ENCODE assay signal across 1 cellular context in the genomic region with DNA sequence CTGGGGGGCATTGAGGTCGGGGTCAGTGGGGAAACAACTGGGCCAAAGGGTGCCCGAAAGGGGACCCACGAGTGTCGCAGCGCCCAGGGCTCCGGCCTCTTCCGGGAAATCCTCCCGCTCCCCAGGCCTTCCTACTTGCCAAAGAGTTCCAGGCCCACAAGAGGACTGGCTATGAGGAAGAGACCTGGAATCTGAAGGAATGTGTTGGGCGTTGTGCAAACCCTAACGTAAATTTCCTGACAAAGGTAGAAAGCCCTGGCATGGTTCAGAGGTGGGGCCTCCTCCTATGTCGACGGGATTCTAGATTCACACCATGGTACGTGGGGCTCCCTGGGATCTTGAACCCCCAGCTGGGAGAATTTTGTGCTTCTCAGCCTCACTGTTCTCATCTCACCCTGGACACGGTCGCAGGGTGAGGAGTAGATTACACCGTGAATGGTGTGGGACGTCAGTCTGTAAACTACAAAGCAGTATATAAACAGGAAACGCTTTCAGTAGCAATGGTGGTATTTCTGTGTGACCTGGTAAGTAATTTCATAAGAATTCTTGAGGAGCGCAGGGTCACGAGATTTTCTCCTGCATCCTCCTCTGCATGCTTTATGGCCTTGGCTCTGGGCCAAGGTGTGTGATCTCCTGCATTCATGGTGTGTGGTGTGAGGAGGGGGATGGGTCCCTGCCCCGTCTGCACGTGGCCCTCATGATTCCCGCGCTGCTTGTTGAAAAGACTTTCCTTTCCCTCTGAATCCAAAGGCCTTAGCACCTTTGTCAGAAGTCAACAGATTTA.
TF ChIP-seq lines count a peak whose summit lies in the region.

No MANE protein-coding gene starts in this region.

TF ChIP-seq in HepG2, 621 proteins besides CTCF, POLR2A, EP300 and RAD21 (continued from another document and continues in another):
- TF ChIP-seq, protein P1, sequence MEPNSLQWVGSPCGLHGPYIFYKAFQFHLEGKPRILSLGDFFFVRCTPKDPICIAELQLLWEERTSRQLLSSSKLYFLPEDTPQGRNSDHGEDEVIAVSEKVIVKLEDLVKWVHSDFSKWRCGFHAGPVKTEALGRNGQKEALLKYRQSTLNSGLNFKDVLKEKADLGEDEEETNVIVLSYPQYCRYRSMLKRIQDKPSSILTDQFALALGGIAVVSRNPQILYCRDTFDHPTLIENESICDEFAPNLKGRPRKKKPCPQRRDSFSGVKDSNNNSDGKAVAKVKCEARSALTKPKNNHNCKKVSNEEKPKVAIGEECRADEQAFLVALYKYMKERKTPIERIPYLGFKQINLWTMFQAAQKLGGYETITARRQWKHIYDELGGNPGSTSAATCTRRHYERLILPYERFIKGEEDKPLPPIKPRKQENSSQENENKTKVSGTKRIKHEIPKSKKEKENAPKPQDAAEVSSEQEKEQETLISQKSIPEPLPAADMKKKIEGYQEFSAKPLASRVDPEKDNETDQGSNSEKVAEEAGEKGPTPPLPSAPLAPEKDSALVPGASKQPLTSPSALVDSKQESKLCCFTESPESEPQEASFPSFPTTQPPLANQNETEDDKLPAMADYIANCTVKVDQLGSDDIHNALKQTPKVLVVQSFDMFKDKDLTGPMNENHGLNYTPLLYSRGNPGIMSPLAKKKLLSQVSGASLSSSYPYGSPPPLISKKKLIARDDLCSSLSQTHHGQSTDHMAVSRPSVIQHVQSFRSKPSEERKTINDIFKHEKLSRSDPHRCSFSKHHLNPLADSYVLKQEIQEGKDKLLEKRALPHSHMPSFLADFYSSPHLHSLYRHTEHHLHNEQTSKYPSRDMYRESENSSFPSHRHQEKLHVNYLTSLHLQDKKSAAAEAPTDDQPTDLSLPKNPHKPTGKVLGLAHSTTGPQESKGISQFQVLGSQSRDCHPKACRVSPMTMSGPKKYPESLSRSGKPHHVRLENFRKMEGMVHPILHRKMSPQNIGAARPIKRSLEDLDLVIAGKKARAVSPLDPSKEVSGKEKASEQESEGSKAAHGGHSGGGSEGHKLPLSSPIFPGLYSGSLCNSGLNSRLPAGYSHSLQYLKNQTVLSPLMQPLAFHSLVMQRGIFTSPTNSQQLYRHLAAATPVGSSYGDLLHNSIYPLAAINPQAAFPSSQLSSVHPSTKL (CRISPR knock-in tag; IDR thresholded peaks at IDR 0.05) = 0 out of 2 replicates have a peak, but pooled peaks have one; percentile 29
- TF ChIP-seq, protein P2, sequence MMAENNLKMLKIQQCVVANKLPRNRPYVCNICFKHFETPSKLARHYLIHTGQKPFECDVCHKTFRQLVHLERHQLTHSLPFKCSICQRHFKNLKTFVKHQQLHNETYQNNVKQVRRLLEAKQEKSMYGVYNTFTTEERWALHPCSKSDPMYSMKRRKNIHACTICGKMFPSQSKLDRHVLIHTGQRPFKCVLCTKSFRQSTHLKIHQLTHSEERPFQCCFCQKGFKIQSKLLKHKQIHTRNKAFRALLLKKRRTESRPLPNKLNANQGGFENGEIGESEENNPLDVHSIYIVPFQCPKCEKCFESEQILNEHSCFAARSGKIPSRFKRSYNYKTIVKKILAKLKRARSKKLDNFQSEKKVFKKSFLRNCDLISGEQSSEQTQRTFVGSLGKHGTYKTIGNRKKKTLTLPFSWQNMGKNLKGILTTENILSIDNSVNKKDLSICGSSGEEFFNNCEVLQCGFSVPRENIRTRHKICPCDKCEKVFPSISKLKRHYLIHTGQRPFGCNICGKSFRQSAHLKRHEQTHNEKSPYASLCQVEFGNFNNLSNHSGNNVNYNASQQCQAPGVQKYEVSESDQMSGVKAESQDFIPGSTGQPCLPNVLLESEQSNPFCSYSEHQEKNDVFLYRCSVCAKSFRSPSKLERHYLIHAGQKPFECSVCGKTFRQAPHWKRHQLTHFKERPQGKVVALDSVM (CRISPR knock-in tag; IDR thresholded peaks at IDR 0.05) = no peak
- TF ChIP-seq, protein P3, sequence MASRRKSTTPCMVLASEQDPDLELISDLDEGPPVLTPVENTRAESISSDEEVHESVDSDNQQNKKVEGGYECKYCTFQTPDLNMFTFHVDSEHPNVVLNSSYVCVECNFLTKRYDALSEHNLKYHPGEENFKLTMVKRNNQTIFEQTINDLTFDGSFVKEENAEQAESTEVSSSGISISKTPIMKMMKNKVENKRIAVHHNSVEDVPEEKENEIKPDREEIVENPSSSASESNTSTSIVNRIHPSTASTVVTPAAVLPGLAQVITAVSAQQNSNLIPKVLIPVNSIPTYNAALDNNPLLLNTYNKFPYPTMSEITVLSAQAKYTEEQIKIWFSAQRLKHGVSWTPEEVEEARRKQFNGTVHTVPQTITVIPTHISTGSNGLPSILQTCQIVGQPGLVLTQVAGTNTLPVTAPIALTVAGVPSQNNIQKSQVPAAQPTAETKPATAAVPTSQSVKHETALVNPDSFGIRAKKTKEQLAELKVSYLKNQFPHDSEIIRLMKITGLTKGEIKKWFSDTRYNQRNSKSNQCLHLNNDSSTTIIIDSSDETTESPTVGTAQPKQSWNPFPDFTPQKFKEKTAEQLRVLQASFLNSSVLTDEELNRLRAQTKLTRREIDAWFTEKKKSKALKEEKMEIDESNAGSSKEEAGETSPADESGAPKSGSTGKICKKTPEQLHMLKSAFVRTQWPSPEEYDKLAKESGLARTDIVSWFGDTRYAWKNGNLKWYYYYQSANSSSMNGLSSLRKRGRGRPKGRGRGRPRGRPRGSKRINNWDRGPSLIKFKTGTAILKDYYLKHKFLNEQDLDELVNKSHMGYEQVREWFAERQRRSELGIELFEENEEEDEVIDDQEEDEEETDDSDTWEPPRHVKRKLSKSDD (CRISPR knock-in tag; IDR thresholded peaks at IDR 0.05; ENCODE audit: low read depth) = no peak
- TF ChIP-seq SCMH1 (CRISPR knock-in tag; IDR thresholded peaks at IDR 0.05; ENCODE audit: borderline replicate concordance) (no peak), GABPA (IDR thresholded peaks at IDR 0.05; ENCODE audit: low read depth, low read length) (peak; percentile 64), GABPA (CRISPR knock-in tag; IDR thresholded peaks at IDR 0.05; ENCODE audit: low read depth) (peak; percentile 70), ZNF441 (CRISPR knock-in tag; IDR thresholded peaks at IDR 0.05; ENCODE audit: borderline replicate concordance) (peak; percentile 53; the same call in 1 of the 2 replicates), KMT2B (CRISPR knock-in tag; IDR thresholded peaks at IDR 0.05) (no peak), RNF2 (conservative IDR thresholded peaks at IDR 0.05; ENCODE audit: low read depth) (no peak), HMGA1 (CRISPR knock-in tag; conservative IDR thresholded peaks at IDR 0.05) (no peak), ZNF343 (CRISPR knock-in tag; IDR thresholded peaks at IDR 0.05) (no peak), TBL1XR1 (IDR thresholded peaks at IDR 0.05; ENCODE audit: borderline replicate concordance, low read length, partially characterized antibody) (no peak), ZNF720 (CRISPR knock-in tag; IDR thresholded peaks at IDR 0.05) (no peak), RFXAP (CRISPR knock-in tag; IDR thresholded peaks at IDR 0.05; ENCODE audit: borderline replicate concordance) (0 out of 2 replicates have a peak, but pooled peaks have one; percentile 16), ETV5 (CRISPR knock-in tag; IDR thresholded peaks at IDR 0.05; ENCODE audit: borderline replicate concordance) (peak; percentile 4; the same call in 1 of the 2 replicates), ZNF143 (CRISPR knock-in tag; IDR thresholded peaks at IDR 0.05) (no peak), MYC (CRISPR knock-in tag; IDR thresholded peaks at IDR 0.05; ENCODE audit: borderline replicate concordance) (peak; percentile 89; the same call in 1 of the 2 replicates), HNF4G (IDR thresholded peaks at IDR 0.05; ENCODE audit: borderline replicate concordance, low read depth, low read length) (no peak), HNF4G (CRISPR knock-in tag; IDR thresholded peaks at IDR 0.05; ENCODE audit: borderline replicate concordance, low read depth) (no peak), ISX (CRISPR knock-in tag; conservative IDR thresholded peaks at IDR 0.05) (no peak), NR2C2 (CRISPR knock-in tag; IDR thresholded peaks at IDR 0.05; ENCODE audit: borderline replicate concordance) (peak; percentile 45; the same call in 1 of the 2 replicates), ELF3 (CRISPR knock-in tag; IDR thresholded peaks at IDR 0.05) (peak; percentile 6; the same call in 1 of the 2 replicates), BCL6 (CRISPR knock-in tag; IDR thresholded peaks at IDR 0.05) (peak; percentile 3; the same call in 1 of the 2 replicates), NCOR1 (IDR thresholded peaks at IDR 0.05; ENCODE audit: borderline replicate concordance, low read length) (no peak), ZNF775 (CRISPR knock-in tag; IDR thresholded peaks at IDR 0.05; ENCODE audit: borderline replicate concordance) (no peak), ZNF557 (CRISPR knock-in tag; IDR thresholded peaks at IDR 0.05) (0 out of 2 replicates have a peak, but pooled peaks have one; percentile 43), TAF1 (CRISPR knock-in tag; IDR thresholded peaks at IDR 0.05) (peak; percentile 3; the same call in 1 of the 2 replicates), CCDC6 (CRISPR knock-in tag; IDR thresholded peaks at IDR 0.05) (0 out of 2 replicates have a peak, but pooled peaks have one; percentile 14), ZIK1 (CRISPR knock-in tag; IDR thresholded peaks at IDR 0.05; ENCODE audit: borderline replicate concordance, low read depth) (0 out of 2 replicates have a peak, but pooled peaks have one; percentile 43), ZMYM2 (CRISPR knock-in tag; IDR thresholded peaks at IDR 0.05) (no peak), ZNF678 (CRISPR knock-in tag; IDR thresholded peaks at IDR 0.05) (no peak), GATA4 (IDR thresholded peaks at IDR 0.05; ENCODE audit: borderline replicate concordance, low read depth) (no peak)
- TF ChIP-seq, protein P4, sequence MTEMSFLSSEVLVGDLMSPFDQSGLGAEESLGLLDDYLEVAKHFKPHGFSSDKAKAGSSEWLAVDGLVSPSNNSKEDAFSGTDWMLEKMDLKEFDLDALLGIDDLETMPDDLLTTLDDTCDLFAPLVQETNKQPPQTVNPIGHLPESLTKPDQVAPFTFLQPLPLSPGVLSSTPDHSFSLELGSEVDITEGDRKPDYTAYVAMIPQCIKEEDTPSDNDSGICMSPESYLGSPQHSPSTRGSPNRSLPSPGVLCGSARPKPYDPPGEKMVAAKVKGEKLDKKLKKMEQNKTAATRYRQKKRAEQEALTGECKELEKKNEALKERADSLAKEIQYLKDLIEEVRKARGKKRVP (CRISPR knock-in tag; IDR thresholded peaks at IDR 0.05) = no peak
- TF ChIP-seq, protein P5, sequence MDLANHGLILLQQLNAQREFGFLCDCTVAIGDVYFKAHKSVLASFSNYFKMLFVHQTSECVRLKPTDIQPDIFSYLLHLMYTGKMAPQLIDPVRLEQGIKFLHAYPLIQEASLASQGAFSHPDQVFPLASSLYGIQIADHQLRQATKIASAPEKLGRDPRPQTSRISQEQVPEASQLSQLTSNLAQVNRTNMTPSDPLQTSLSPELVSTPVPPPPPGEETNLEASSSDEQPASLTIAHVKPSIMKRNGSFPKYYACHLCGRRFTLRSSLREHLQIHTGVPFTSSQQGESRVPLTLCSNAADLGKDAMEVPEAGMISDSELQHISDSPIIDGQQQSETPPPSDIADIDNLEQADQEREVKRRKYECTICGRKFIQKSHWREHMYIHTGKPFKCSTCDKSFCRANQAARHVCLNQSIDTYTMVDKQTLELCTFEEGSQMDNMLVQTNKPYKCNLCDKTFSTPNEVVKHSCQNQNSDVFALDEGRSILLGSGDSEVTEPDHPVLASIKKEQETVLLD (CRISPR knock-in tag; IDR thresholded peaks at IDR 0.05; ENCODE audit: low read depth) = no peak
- TF ChIP-seq, protein P6, sequence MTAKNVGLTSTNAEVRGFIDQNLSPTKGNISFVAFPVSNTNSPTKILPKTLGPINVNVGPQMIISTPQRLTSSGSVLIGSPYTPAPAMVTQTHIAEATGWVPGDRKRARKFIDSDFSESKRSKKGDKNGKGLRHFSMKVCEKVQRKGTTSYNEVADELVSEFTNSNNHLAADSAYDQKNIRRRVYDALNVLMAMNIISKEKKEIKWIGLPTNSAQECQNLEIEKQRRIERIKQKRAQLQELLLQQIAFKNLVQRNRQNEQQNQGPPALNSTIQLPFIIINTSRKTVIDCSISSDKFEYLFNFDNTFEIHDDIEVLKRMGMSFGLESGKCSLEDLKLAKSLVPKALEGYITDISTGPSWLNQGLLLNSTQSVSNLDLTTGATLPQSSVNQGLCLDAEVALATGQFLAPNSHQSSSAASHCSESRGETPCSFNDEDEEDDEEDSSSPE (CRISPR knock-in tag; IDR thresholded peaks at IDR 0.05) = peak; percentile 66; the same call in 1 of the 2 replicates
- TF ChIP-seq, protein P7, sequence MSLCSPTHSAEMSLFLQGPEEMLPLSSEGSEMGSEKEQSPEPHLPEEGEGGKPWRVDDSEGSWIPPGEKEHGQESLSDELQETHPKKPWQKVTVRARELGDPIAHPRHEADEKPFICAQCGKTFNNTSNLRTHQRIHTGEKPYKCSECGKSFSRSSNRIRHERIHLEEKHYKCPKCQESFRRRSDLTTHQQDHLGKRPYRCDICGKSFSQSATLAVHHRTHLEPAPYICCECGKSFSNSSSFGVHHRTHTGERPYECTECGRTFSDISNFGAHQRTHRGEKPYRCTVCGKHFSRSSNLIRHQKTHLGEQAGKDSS (CRISPR knock-in tag; IDR thresholded peaks at IDR 0.05; ENCODE audit: borderline replicate concordance, low read depth) = no peak
- TF ChIP-seq, protein P8, sequence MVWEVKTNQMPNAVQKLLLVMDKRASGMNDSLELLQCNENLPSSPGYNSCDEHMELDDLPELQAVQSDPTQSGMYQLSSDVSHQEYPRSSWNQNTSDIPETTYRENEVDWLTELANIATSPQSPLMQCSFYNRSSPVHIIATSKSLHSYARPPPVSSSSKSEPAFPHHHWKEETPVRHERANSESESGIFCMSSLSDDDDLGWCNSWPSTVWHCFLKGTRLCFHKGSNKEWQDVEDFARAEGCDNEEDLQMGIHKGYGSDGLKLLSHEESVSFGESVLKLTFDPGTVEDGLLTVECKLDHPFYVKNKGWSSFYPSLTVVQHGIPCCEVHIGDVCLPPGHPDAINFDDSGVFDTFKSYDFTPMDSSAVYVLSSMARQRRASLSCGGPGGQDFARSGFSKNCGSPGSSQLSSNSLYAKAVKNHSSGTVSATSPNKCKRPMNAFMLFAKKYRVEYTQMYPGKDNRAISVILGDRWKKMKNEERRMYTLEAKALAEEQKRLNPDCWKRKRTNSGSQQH (CRISPR knock-in tag; IDR thresholded peaks at IDR 0.05; ENCODE audit: low read depth) = no peak
- TF ChIP-seq, protein P9, sequence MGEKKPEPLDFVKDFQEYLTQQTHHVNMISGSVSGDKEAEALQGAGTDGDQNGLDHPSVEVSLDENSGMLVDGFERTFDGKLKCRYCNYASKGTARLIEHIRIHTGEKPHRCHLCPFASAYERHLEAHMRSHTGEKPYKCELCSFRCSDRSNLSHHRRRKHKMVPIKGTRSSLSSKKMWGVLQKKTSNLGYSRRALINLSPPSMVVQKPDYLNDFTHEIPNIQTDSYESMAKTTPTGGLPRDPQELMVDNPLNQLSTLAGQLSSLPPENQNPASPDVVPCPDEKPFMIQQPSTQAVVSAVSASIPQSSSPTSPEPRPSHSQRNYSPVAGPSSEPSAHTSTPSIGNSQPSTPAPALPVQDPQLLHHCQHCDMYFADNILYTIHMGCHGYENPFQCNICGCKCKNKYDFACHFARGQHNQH (CRISPR knock-in tag; IDR thresholded peaks at IDR 0.05) = 0 out of 2 replicates have a peak, but pooled peaks have one; percentile 16
- TF ChIP-seq, protein P10, sequence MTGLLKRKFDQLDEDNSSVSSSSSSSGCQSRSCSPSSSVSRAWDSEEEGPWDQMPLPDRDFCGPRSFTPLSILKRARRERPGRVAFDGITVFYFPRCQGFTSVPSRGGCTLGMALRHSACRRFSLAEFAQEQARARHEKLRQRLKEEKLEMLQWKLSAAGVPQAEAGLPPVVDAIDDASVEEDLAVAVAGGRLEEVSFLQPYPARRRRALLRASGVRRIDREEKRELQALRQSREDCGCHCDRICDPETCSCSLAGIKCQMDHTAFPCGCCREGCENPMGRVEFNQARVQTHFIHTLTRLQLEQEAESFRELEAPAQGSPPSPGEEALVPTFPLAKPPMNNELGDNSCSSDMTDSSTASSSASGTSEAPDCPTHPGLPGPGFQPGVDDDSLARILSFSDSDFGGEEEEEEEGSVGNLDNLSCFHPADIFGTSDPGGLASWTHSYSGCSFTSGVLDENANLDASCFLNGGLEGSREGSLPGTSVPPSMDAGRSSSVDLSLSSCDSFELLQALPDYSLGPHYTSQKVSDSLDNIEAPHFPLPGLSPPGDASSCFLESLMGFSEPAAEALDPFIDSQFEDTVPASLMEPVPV (CRISPR knock-in tag; IDR thresholded peaks at IDR 0.05) = 0 out of 2 replicates have a peak, but pooled peaks have one; percentile 43
